18 cellular contexts compared by ENCODE assay signal in the genomic region with DNA sequence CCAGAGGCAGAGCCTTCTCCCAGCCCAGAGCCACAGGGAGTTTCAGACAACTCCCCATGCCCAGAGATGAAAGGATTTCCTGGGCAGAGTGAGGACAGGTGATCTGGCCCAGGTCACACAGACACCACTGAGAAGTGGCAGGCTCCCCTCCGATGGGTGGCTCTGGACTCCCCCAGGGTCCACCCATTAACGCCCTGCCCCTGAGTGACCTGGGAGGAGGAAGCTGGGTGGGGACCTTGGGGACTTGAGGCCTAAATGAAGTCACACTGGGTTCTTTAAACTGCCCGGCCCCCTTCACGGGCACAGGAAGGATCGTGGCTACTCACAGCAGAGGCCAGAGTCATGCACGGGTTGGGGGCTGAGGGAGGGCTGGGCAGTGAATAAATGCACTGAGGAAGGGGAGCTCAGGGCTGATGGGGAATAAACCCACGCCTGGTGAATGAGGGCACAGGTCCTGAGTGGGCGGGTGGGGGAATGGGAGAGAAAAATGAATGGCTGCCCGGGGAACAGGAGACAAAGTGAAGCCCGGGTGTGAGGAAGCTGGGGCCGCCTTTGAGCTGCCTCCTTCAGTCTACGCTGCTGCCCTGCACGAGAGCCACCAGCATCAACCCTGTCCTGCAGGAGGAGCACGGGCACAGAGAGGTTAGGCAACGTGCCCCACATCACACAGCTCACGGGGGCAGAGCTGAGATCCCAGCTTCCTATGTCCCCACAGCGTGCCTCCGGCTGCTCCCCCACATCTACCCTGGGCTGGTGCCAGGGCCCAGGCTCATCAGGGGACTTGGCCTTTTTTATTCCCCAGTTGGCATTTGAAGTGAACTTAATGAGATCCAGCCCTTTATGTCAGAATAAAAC.
"Had no signal": no experiment of that assay in that cellular context is flagged by ENCODE, and none has a peak within 500 bp of the region (broad histone marks: within the 10 kb centered on the region; RNA-seq: fewer than 3 reads in every experiment).

No MANE protein-coding gene starts in this region.

- H3K4me1 ChIP-seq: adrenal gland, lower lobe of right lung, parathyroid adenoma, tibial nerve had no signal

- H3K4me3 ChIP-seq: adrenal gland, cardiac muscle cell, lower lobe of right lung, tibial nerve had no signal

- H3K36me3 ChIP-seq: adrenal gland, cardiac muscle cell, lower lobe of right lung, tibial nerve had no signal

- H3K4me3 Mint-ChIP-seq: activated naive CD4-positive, alpha-beta T cell treated with anti-CD3 and anti-CD28 coated beads, Interleukin-2, amount 50 U/mL, for 24 hours; activated T-cell treated with anti-CD3 and anti-CD28 coated beads, Interleukin-2, amount 50 U/mL, for 4 hours; immature natural killer cell; stimulated activated naive B cell treated with anti-CD40 and anti-IgM and Interleukin-4, amounts not matched to agents 10 μg/mL and 1 μg/mL and 100 μg/mL, for 72 hours; T-helper 2 cell treated with Interferon-gamma antibody and Interleukin-4, amounts not matched to agents 5 μg/mL and 100 μg/mL, for 36 hours had no signal

- H3K27ac Mint-ChIP-seq: immature natural killer cell; stimulated activated naive B cell treated with anti-CD40 and anti-IgM and Interleukin-4, amounts not matched to agents 10 μg/mL and 1 μg/mL and 100 μg/mL, for 72 hours; T-helper 2 cell treated with Interferon-gamma antibody and Interleukin-4, amounts not matched to agents 5 μg/mL and 100 μg/mL, for 36 hours had no signal

- H3K27me3 ChIP-seq: adrenal gland, cardiac muscle cell had no signal

- H2AFZ ChIP-seq: parathyroid adenoma had no signal

- H3K36me3 Mint-ChIP-seq: activated naive CD4-positive, alpha-beta T cell treated with anti-CD3 and anti-CD28 coated beads, Interleukin-2, amount 50 U/mL, for 24 hours; immature natural killer cell; stimulated activated naive B cell treated with anti-CD40 and anti-IgM and Interleukin-4, amounts not matched to agents 10 μg/mL and 1 μg/mL and 100 μg/mL, for 72 hours had no signal

- H3K9me3 Mint-ChIP-seq: activated naive CD4-positive, alpha-beta T cell treated with anti-CD3 and anti-CD28 coated beads, Interleukin-2, amount 50 U/mL, for 24 hours; activated T-cell treated with anti-CD3 and anti-CD28 coated beads, Interleukin-2, amount 50 U/mL, for 4 hours; immature natural killer cell; T-helper 2 cell treated with Interferon-gamma antibody and Interleukin-4, amounts not matched to agents 5 μg/mL and 100 μg/mL, for 36 hours had no signal

- H3K9ac ChIP-seq: parathyroid adenoma had no signal

- H3K4me1 Mint-ChIP-seq: activated naive CD4-positive, alpha-beta T cell treated with anti-CD3 and anti-CD28 coated beads, Interleukin-2, amount 50 U/mL, for 24 hours; immature natural killer cell; stimulated activated naive B cell treated with anti-CD40 and anti-IgM and Interleukin-4, amounts not matched to agents 10 μg/mL and 1 μg/mL and 100 μg/mL, for 72 hours had no signal

- H3K9me3 ChIP-seq: adrenal gland, lower lobe of right lung had no signal

- DNase-seq: activated CD4-positive, CD25-positive, alpha-beta regulatory T cell; activated effector memory CD4-positive, alpha-beta T cell treated with Interleukin-2 at 50 U/mL for 16 hours; activated T-cell treated with anti-CD3 and anti-CD28 coated beads, Interleukin-2, amount 50 U/mL, for 4 hours; effector CD4-positive, alpha-beta T cell; foreskin fibroblast; immature natural killer cell; left cardiac atrium; lower lobe of right lung; midbrain; stimulated activated CD4-positive, alpha-beta T cell treated with anti-CD3 and anti-CD28 coated beads, Interleukin-2, amount 100 ng/mL, for 48 hours; stimulated activated naive B cell treated with anti-CD40 and anti-IgM and Interleukin-4, amounts not matched to agents 10 μg/mL and 1 μg/mL and 100 μg/mL, for 72 hours; substantia nigra had no signal

- H3K27ac ChIP-seq: cardiac muscle cell, lower lobe of right lung, parathyroid adenoma, tibial nerve had no signal
